1 cellular context compared by ENCODE assay signal in the genomic region with DNA sequence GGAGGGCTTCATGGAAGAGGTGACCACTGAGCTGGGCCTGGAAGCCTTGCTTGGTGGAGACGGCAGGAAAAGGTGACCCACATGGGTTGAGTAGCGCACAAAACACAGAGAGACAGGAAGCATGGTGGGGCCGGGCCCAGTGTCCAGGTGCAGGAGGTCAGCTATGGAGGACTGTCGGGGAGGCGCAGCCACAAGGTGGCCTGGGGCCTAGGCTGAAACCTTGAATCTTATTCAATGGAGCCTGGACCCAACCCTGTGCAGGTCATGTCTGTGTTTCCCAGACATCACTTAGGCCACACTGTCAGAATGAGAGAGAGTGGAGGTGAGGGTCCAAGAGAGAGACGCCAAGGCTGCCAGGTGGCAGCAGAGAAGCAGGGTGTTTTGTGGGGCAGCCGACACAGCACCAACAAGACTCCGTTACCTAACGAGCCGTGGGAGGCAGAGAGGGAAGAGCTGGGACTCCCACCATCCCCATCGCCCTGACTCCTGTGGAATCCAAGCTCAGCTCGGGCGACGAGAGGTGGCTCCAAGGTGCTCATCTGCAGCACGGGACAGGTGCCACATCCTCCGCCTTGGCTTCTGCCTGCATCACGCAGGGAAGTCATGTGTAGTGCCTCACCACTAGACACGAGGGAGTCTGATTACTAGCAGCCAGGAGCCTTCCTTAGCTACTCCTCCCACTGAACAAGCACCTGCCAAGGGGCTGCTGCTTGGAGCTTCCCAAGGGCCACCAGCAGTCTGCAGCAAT.
A peak's percentile ranks its signal among the peaks of the same experiment; 100 is the strongest.
TF ChIP-seq lines count a peak whose summit lies in the region.

No MANE protein-coding gene starts in this region.

TF ChIP-seq in K562, 482 proteins besides CTCF, POLR2A, EP300 and RAD21:
- TF ChIP-seq ZFP36 (IDR thresholded peaks at IDR 0.05; ENCODE audit: low read depth, low read length, partially characterized antibody) (peak; percentile 27), ZNF507 (tag; conservative IDR thresholded peaks at IDR 0.05) (no peak)
- TF ChIP-seq, protein P1, sequence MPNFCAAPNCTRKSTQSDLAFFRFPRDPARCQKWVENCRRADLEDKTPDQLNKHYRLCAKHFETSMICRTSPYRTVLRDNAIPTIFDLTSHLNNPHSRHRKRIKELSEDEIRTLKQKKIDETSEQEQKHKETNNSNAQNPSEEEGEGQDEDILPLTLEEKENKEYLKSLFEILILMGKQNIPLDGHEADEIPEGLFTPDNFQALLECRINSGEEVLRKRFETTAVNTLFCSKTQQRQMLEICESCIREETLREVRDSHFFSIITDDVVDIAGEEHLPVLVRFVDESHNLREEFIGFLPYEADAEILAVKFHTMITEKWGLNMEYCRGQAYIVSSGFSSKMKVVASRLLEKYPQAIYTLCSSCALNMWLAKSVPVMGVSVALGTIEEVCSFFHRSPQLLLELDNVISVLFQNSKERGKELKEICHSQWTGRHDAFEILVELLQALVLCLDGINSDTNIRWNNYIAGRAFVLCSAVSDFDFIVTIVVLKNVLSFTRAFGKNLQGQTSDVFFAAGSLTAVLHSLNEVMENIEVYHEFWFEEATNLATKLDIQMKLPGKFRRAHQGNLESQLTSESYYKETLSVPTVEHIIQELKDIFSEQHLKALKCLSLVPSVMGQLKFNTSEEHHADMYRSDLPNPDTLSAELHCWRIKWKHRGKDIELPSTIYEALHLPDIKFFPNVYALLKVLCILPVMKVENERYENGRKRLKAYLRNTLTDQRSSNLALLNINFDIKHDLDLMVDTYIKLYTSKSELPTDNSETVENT (CRISPR knock-in tag; IDR thresholded peaks at IDR 0.05): no peak
- TF ChIP-seq, protein P2, sequence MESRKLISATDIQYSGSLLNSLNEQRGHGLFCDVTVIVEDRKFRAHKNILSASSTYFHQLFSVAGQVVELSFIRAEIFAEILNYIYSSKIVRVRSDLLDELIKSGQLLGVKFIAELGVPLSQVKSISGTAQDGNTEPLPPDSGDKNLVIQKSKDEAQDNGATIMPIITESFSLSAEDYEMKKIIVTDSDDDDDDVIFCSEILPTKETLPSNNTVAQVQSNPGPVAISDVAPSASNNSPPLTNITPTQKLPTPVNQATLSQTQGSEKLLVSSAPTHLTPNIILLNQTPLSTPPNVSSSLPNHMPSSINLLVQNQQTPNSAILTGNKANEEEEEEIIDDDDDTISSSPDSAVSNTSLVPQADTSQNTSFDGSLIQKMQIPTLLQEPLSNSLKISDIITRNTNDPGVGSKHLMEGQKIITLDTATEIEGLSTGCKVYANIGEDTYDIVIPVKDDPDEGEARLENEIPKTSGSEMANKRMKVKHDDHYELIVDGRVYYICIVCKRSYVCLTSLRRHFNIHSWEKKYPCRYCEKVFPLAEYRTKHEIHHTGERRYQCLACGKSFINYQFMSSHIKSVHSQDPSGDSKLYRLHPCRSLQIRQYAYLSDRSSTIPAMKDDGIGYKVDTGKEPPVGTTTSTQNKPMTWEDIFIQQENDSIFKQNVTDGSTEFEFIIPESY (CRISPR knock-in tag; IDR thresholded peaks at IDR 0.05): peak; percentile 71
